In the genomic region with DNA sequence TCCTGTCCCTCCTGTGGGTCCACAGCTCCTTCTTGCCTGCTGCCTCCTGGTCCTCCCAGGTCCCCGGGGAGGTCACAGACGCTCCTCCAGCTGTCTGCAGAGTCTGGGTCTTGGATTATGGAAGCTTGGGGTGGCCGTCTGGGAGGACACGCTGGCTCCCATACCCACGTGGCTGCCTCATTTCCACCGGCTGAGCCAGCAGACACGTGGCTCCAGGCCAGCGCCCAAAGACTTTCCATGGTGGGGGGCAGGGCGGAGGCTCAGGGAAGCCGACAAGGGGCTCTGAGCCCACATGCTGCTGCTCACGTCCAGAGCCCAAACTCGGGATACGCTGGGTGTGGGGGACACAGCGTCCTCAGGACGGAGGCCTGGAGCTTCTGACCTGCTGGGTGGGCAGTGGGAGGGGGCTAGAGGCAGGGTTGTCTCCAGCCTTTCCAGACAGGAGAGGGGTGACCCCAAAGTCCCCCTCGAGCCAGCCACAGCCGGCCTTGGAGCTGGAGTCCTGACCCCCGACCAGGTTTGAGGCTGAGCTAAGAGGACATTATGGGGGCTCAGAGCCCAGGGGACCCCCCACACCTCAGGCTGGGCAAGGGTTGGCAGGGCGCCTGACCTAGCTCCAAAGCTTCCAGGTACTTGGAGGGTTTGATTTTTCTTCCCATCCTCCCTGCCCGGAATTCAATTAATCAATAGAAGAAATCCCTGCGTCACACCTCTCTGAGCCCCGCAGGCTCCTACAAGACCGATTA, we compare ENCODE assay signal across 1 cellular context.
TF ChIP-seq lines count a peak whose summit lies in the region.

No MANE protein-coding gene starts in this region.

TF ChIP-seq in liver, 16 proteins besides CTCF, POLR2A, EP300 and RAD21 (continued from another document):
- TF ChIP-seq MAX (IDR thresholded peaks at IDR 0.05) (peak; percentile 93), YY1 (IDR thresholded peaks at IDR 0.05) (peak; percentile 72), REST (IDR thresholded peaks at IDR 0.05) (no peak)
